1 cellular context compared by ENCODE assay signal in genomic region chr9:122129969-122130368, GRCh38.
TF ChIP-seq lines count a peak whose summit lies in the region.

No MANE protein-coding gene starts in this region.

TF ChIP-seq in H1, 55 proteins besides CTCF, POLR2A, EP300 and RAD21:
- TF ChIP-seq CTBP2 (IDR thresholded peaks at IDR 0.05; ENCODE audit: borderline replicate concordance, insufficient read depth, insufficient read length, low read length) (no peak), SP4 (IDR thresholded peaks at IDR 0.05; ENCODE audit: low read length) (no peak), KDM1A (IDR thresholded peaks at IDR 0.05; ENCODE audit: borderline replicate concordance, low read length) (no peak), CHD1 (IDR thresholded peaks at IDR 0.05; ENCODE audit: low read depth, low read length) (no peak), PHF8 (conservative IDR thresholded peaks at IDR 0.05; ENCODE audit: low read depth, low read length) (no peak), GTF2F1 (IDR thresholded peaks at IDR 0.05; ENCODE audit: borderline replicate concordance, low read depth, low read length) (no peak)
